In genomic region chr2:37013315-37013641, GRCh38 we compare ENCODE assay signal across 14 cellular contexts. TPM values are rescaled to one million over a fixed set of nuclear protein-coding genes. Genes with fewer than 3 reads are reported as not detected.
DNase-seq lines count a peak whose midpoint lies in the region; ATAC-seq lines count a peak whose summit lies in the region.
"Had no signal": no experiment of that assay in that cellular context is flagged by ENCODE, and none has a peak within 500 bp of the region (broad histone marks: within the 10 kb centered on the region; RNA-seq: fewer than 3 reads in every experiment).

No MANE protein-coding gene starts in this region.

- no peaks in the 10 kb centered on the region; a peak in 1 of 22 replicates for H4K20me1 ChIP-seq in BLaER1 treated with 17β-estradiol and CSF1 and Interleukin-3, amounts not matched to agents 10 nM and 100 nM

- H3K4me3 ChIP-seq in BLaER1 treated with 17β-estradiol and CSF1 and Interleukin-3, amounts not matched to agents 10 nM and 100 nM = no peak overlapping the region
- H3K4me3 ChIP-seq in SJCRH30 = no peak overlapping the region
- H3K4me3 ChIP-seq: body of pancreas, mucosa of descending colon had no signal

- H3K9ac ChIP-seq in BLaER1 treated with 17β-estradiol and CSF1 and Interleukin-3, amounts not matched to agents 10 nM and 100 nM = no peak overlapping the region

- peaks cover 12 to 18% (median 14%) of the 10 kb centered on the region in 10 experiments for H3K4me1 ChIP-seq in BLaER1 treated with 17β-estradiol and CSF1 and Interleukin-3, amounts not matched to agents 10 nM and 100 nM
- no peaks in the 10 kb centered on the region for H3K4me1 ChIP-seq in SJCRH30
- H3K4me1 ChIP-seq: body of pancreas had no signal

- H3K36me3 ChIP-seq in BLaER1 treated with 17β-estradiol and CSF1 and Interleukin-3, amounts not matched to agents 10 nM and 100 nM = peaks cover 39 to 100% (median 70%) of the 10 kb centered on the region in 11 experiments
- peaks cover 24% of the 10 kb centered on the region for H3K36me3 ChIP-seq in SJCRH30

- ATAC-seq in GM19043 (IDR thresholded peaks at IDR 0.05; ENCODE audit: low read depth, unreplicated experiment) = peak; percentile 6
- peak; percentile 13 for ATAC-seq in HG02678 (IDR thresholded peaks at IDR 0.05; ENCODE audit: unreplicated experiment)
- ATAC-seq in HG03520 (IDR thresholded peaks at IDR 0.05; ENCODE audit: unreplicated experiment) = peak; percentile 12
- ATAC-seq: body of pancreas had no signal

- no peak overlapping the region for H3K27ac ChIP-seq in BLaER1 treated with 17β-estradiol and CSF1 and Interleukin-3, amounts not matched to agents 10 nM and 100 nM
- no peak overlapping the region for H3K27ac ChIP-seq in SJCRH30
- H3K27ac ChIP-seq: body of pancreas had no signal

- DNase-seq in NCI-H748 treated with DMSO at 0.1 percent for 48 hours (lab: John Stamatoyannopoulos, UW) = no peak
- DNase-seq in AML-193 (lab: John Stamatoyannopoulos, UW) = no peak
- no peak for DNase-seq in SJCRH30
- no peak for DNase-seq in NCI-H1417 treated with DMSO at 0.1 percent for 48 hours (lab: John Stamatoyannopoulos, UW)
- DNase-seq: activated CD4-positive, alpha-beta T cell treated with anti-CD3 and anti-CD28 coated beads, Interleukin-2, amount 50 U/mL, for 1 hour; body of pancreas; DMS153; mucosa of descending colon; NCI-H2171; T-helper 1 cell had no signal

- peak overlapping the region; percentile 29 to 70 (median 60); a peak in 21 of 22 replicates for H3K4me2 ChIP-seq in BLaER1 treated with 17β-estradiol and CSF1 and Interleukin-3, amounts not matched to agents 10 nM and 100 nM

- H3K9me3 ChIP-seq in BLaER1 treated with 17β-estradiol and CSF1 and Interleukin-3, amounts not matched to agents 10 nM and 100 nM (replicated peaks in 1 of 11) = no peaks in the 10 kb centered on the region
- no peaks in the 10 kb centered on the region for H3K9me3 ChIP-seq in SJCRH30 (replicated peaks)
- H3K9me3 ChIP-seq: body of pancreas, mucosa of descending colon had no signal

- H3K27me3 ChIP-seq in BLaER1 treated with 17β-estradiol and CSF1 and Interleukin-3, amounts not matched to agents 10 nM and 100 nM = no peaks in the 10 kb centered on the region
- H3K27me3 ChIP-seq in SJCRH30 = no peaks in the 10 kb centered on the region
- H3K27me3 ChIP-seq: body of pancreas had no signal

RNA-seq across cellular contexts. Expression of gene STRN, which starts 46.9 kb away (rescaled TPM):
- total RNA-seq in SJCRH30 (2014; rRNA removed; shearing (Covaris generic)) = 33.1 and 37.3 TPM in 2 replicates
